In the genomic region with DNA sequence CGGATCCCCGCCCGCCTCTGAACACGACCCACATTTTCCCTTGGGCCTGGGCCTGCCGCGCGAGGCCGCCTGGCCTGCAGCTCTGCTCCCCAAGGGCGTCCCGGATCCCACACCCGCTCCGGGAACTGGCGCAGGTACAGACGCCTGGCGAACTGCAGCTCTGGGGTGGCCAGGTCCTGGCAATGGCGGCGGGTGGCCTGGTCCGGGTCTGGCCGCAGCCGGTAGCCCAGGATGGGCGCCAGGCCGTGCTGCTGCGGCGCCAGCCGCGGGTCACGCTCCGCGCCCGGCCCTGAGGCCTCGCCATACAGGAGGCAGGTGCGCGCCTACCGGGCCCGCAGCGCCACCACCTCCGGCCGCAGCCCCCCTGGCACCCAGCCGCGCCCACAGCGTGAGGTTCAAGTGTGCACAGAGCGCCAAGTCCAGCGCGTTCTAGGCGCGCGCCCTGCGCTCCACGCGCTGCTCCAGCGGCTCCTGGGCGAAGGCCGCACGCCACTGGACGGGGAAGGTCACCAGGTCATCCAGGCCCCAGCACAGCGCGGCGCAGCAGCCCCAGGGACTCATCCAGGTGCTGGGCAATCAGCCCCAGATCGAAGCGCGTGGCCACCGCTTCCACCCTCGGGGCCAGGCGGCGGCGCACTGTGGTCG, we compare ENCODE assay signal across 24 cellular contexts. TPM values are rescaled to one million over a fixed set of nuclear protein-coding genes. Genes with fewer than 3 reads are reported as not detected.
"Had no signal": no experiment of that assay in that cellular context is flagged by ENCODE, and none has a peak within 500 bp of the region (broad histone marks: within the 10 kb centered on the region; RNA-seq: fewer than 3 reads in every experiment).

No MANE protein-coding gene starts in this region.

- H3K27ac ChIP-seq: brain microvascular endothelial cell, coronary artery had no signal

- ATAC-seq: activated naive CD8-positive, alpha-beta T cell treated with anti-CD3 and anti-CD28 coated beads, Interleukin-2, amount 50 U/mL, for 24 hours; stimulated activated naive CD8-positive, alpha-beta T cell treated with anti-CD3 and anti-CD28 coated beads, Interleukin-15, amount 100 ng/mL, for 72 hours had no signal

- H3K36me3 Mint-ChIP-seq: activated naive CD4-positive, alpha-beta T cell treated with anti-CD3 and anti-CD28 coated beads, Interleukin-2, amount 10 ng/mL, durations not matched to agents 7 days and 5 days; mesothelial cell of epicardium had no signal

- H3K9me3 Mint-ChIP-seq: activated CD4-positive, alpha-beta memory T cell treated with anti-CD3 and anti-CD28 coated beads, Interleukin-2, amount 10 ng/mL, durations not matched to agents 7 days and 5 days; activated naive CD4-positive, alpha-beta T cell treated with anti-CD3 and anti-CD28 coated beads, Interleukin-2, amount 10 ng/mL, durations not matched to agents 7 days and 5 days; activated naive CD8-positive, alpha-beta T cell treated with anti-CD3 and anti-CD28 coated beads, Interleukin-2, amount 50 U/mL, for 24 hours; activated T-helper 2 cell treated with anti-CD3 and anti-CD28 coated beads, Interferon-gamma antibody, Interleukin-2, Interleukin-4, amounts not matched to agents 10 μg/mL and 5 μg/mL and 100 μg/mL, durations not matched to agents 14 hours and 24 hours and 36 hours; central memory CD8-positive, alpha-beta T cell; mesothelial cell of epicardium; nephron; stimulated activated naive CD8-positive, alpha-beta T cell treated with anti-CD3 and anti-CD28 coated beads, Interleukin-15, amount 100 ng/mL, for 72 hours had no signal

- H3K27ac Mint-ChIP-seq: activated CD4-positive, alpha-beta memory T cell treated with anti-CD3 and anti-CD28 coated beads, Interleukin-2, amount 10 ng/mL, durations not matched to agents 7 days and 5 days; activated naive CD4-positive, alpha-beta T cell treated with anti-CD3 and anti-CD28 coated beads, Interleukin-2, amount 10 ng/mL, durations not matched to agents 7 days and 5 days; activated naive CD8-positive, alpha-beta T cell treated with anti-CD3 and anti-CD28 coated beads, Interleukin-2, amount 50 U/mL, for 24 hours; activated T-helper 2 cell treated with anti-CD3 and anti-CD28 coated beads, Interferon-gamma antibody, Interleukin-2, Interleukin-4, amounts not matched to agents 10 μg/mL and 5 μg/mL and 100 μg/mL, durations not matched to agents 14 hours and 24 hours and 36 hours; mesothelial cell of epicardium; nephron; stimulated activated naive CD8-positive, alpha-beta T cell treated with anti-CD3 and anti-CD28 coated beads, Interleukin-15, amount 100 ng/mL, for 72 hours had no signal

- H3K4me3 Mint-ChIP-seq: activated CD4-positive, alpha-beta memory T cell treated with anti-CD3 and anti-CD28 coated beads, Interleukin-2, amount 10 ng/mL, durations not matched to agents 7 days and 5 days; activated naive CD4-positive, alpha-beta T cell treated with anti-CD3 and anti-CD28 coated beads, Interleukin-2, amount 10 ng/mL, durations not matched to agents 7 days and 5 days; activated naive CD8-positive, alpha-beta T cell treated with anti-CD3 and anti-CD28 coated beads, Interleukin-2, amount 50 U/mL, for 24 hours; central memory CD8-positive, alpha-beta T cell; mesothelial cell of epicardium; nephron; stimulated activated naive CD8-positive, alpha-beta T cell treated with anti-CD3 and anti-CD28 coated beads, Interleukin-15, amount 100 ng/mL, for 72 hours had no signal

- H3K4me3 ChIP-seq: coronary artery, lung had no signal

- H3K4me1 Mint-ChIP-seq: mesothelial cell of epicardium had no signal

- DNase-seq: activated CD4-positive, alpha-beta memory T cell treated with anti-CD3 and anti-CD28 coated beads, Interleukin-2, amount 10 ng/mL, durations not matched to agents 7 days and 5 days; activated CD4-positive, alpha-beta T cell treated with anti-CD3 and anti-CD28 coated beads for 48 hours; activated naive CD4-positive, alpha-beta T cell treated with anti-CD3 and anti-CD28 coated beads, Interleukin-2, amount 10 ng/mL, durations not matched to agents 7 days and 5 days; activated naive CD8-positive, alpha-beta T cell treated with anti-CD3 and anti-CD28 coated beads, Interleukin-2, amount 50 U/mL, for 24 hours; activated T-cell treated with anti-CD3 and anti-CD28 coated beads, Interleukin-2, amount 50 U/mL, for 1 hour; anterior cingulate cortex; brain microvascular endothelial cell; erythroblast; foreskin melanocyte; kidney glomerular epithelial cell; nucleus accumbens; stimulated activated naive CD8-positive, alpha-beta T cell treated with anti-CD3 and anti-CD28 coated beads, Interleukin-15, amount 100 ng/mL, for 72 hours; trophoblast cell had no signal

- FAIRE-seq: endometrium had no signal

- H3K36me3 ChIP-seq: brain microvascular endothelial cell had no signal

RNA-seq across cellular contexts. Expression of a gene that starts 9.5 kb away (rescaled TPM):
- total RNA-seq: activated CD4-positive, alpha-beta memory T cell treated with anti-CD3 and anti-CD28 coated beads, Interleukin-2, amount 10 ng/mL, durations not matched to agents 7 days and 5 days; activated T-helper 2 cell treated with anti-CD3 and anti-CD28 coated beads, Interferon-gamma antibody, Interleukin-2, Interleukin-4, amounts not matched to agents 10 μg/mL and 5 μg/mL and 100 μg/mL, durations not matched to agents 14 hours and 24 hours and 36 hours; lung; mesothelial cell of epicardium; renal cortical epithelial cell; skeletal muscle tissue; T-helper 2 cell treated with Interferon-gamma antibody and Interleukin-4, amounts not matched to agents 100 ng/mL and 5 ng/mL, for 36 hours; temporal lobe had no signal
- polyA plus RNA-seq: lung had no signal

RNA-seq across cellular contexts. Expression of a gene that starts 18.5 kb away (rescaled TPM):
- total RNA-seq: activated CD4-positive, alpha-beta memory T cell treated with anti-CD3 and anti-CD28 coated beads, Interleukin-2, amount 10 ng/mL, durations not matched to agents 7 days and 5 days; activated T-helper 2 cell treated with anti-CD3 and anti-CD28 coated beads, Interferon-gamma antibody, Interleukin-2, Interleukin-4, amounts not matched to agents 10 μg/mL and 5 μg/mL and 100 μg/mL, durations not matched to agents 14 hours and 24 hours and 36 hours; mesothelial cell of epicardium; renal cortical epithelial cell; skeletal muscle tissue; T-helper 2 cell treated with Interferon-gamma antibody and Interleukin-4, amounts not matched to agents 100 ng/mL and 5 ng/mL, for 36 hours; temporal lobe had no signal
- polyA plus RNA-seq: lung had no signal
